ENCODE assay signal across 1 cellular context in genomic region chr17:55296171-55296695, GRCh38.
TF ChIP-seq lines count a peak whose summit lies in the region.

No MANE protein-coding gene starts in this region.

TF ChIP-seq in HepG2, 621 proteins besides CTCF, POLR2A, EP300 and RAD21 (continued from another document):
- no peak for TF ChIP-seq ZBTB25 (CRISPR knock-in tag; IDR thresholded peaks at IDR 0.05)
- TF ChIP-seq SIX1 (CRISPR knock-in tag; IDR thresholded peaks at IDR 0.05; ENCODE audit: borderline replicate concordance), result no peak
- TF ChIP-seq AKNA (CRISPR knock-in tag; IDR thresholded peaks at IDR 0.05; ENCODE audit: borderline replicate concordance), result no peak
- no peak for TF ChIP-seq CREB1 (IDR thresholded peaks at IDR 0.05)
- no peak for TF ChIP-seq CREB1 (CRISPR knock-in tag; IDR thresholded peaks at IDR 0.05)
- TF ChIP-seq ZNF589 (CRISPR knock-in tag; conservative IDR thresholded peaks at IDR 0.05), result 0 out of 2 replicates have a peak, but pooled peaks have one; percentile 25
- TF ChIP-seq SMYD3 (CRISPR knock-in tag; IDR thresholded peaks at IDR 0.05), result no peak
- TF ChIP-seq SRSF4 (IDR thresholded peaks at IDR 0.05; ENCODE audit: low read depth, low read length, poor library complexity, severe bottlenecking), result peak; percentile 60
- TF ChIP-seq ZBTB37 (CRISPR knock-in tag; IDR thresholded peaks at IDR 0.05), result 0 out of 2 replicates have a peak, but pooled peaks have one; percentile 4
- no peak for TF ChIP-seq TOPORS (CRISPR knock-in tag; IDR thresholded peaks at IDR 0.05)
- TF ChIP-seq TFAP4 (IDR thresholded peaks at IDR 0.05; ENCODE audit: borderline replicate concordance, low read depth), result no peak
- TF ChIP-seq SMARCC2 (IDR thresholded peaks at IDR 0.05), result no peak
- no peak for TF ChIP-seq DMTF1 (CRISPR knock-in tag; IDR thresholded peaks at IDR 0.05)
- TF ChIP-seq ZNF10 (CRISPR knock-in tag; IDR thresholded peaks at IDR 0.05; ENCODE audit: borderline replicate concordance, low read depth), result no peak
- no peak for TF ChIP-seq NCOA5 (CRISPR knock-in tag; IDR thresholded peaks at IDR 0.05)
- no peak for TF ChIP-seq BRCA1 (CRISPR knock-in tag; IDR thresholded peaks at IDR 0.05)
- TF ChIP-seq ZNF720 (CRISPR knock-in tag; IDR thresholded peaks at IDR 0.05), result no peak
- no peak for TF ChIP-seq ZNF776 (CRISPR knock-in tag; IDR thresholded peaks at IDR 0.05)
- TF ChIP-seq TRIM22 (IDR thresholded peaks at IDR 0.05), result no peak
- no peak for TF ChIP-seq ZBTB39 (CRISPR knock-in tag; IDR thresholded peaks at IDR 0.05)
- no peak for TF ChIP-seq BCL6 (CRISPR knock-in tag; IDR thresholded peaks at IDR 0.05)
- no peak for TF ChIP-seq REST (IDR thresholded peaks at IDR 0.05; ENCODE audit: borderline replicate concordance in 1 of 2, low read depth in 1 of 2, low read length in 2 of 2)
- TF ChIP-seq NFRKB (IDR thresholded peaks at IDR 0.05), result no peak
- no peak for TF ChIP-seq ZNF550 (CRISPR knock-in tag; IDR thresholded peaks at IDR 0.05; ENCODE audit: borderline replicate concordance)
- no peak for TF ChIP-seq KDM2A (CRISPR knock-in tag; IDR thresholded peaks at IDR 0.05; ENCODE audit: borderline replicate concordance, low read depth)
- no peak for TF ChIP-seq NONO (IDR thresholded peaks at IDR 0.05)
- no peak for TF ChIP-seq NONO (CRISPR knock-in tag; conservative IDR thresholded peaks at IDR 0.05)
- no peak for TF ChIP-seq KLF11 (CRISPR knock-in tag; IDR thresholded peaks at IDR 0.05)
- peak; percentile 7; the same call in 1 of the 2 replicates for TF ChIP-seq ZNF280D (CRISPR knock-in tag; IDR thresholded peaks at IDR 0.05)
- TF ChIP-seq ZBTB42 (CRISPR knock-in tag; IDR thresholded peaks at IDR 0.05), result no peak
- no peak for TF ChIP-seq ZNF335 (CRISPR knock-in tag; IDR thresholded peaks at IDR 0.05)
- TF ChIP-seq ZNF446 (CRISPR knock-in tag; IDR thresholded peaks at IDR 0.05), result no peak
- TF ChIP-seq PPARG (CRISPR knock-in tag; conservative IDR thresholded peaks at IDR 0.05), result no peak
- TF ChIP-seq GATAD1 (CRISPR knock-in tag; IDR thresholded peaks at IDR 0.05), result 0 out of 2 replicates have a peak, but pooled peaks have one; percentile 1
